11 cellular contexts compared by ENCODE assay signal in the genomic region with DNA sequence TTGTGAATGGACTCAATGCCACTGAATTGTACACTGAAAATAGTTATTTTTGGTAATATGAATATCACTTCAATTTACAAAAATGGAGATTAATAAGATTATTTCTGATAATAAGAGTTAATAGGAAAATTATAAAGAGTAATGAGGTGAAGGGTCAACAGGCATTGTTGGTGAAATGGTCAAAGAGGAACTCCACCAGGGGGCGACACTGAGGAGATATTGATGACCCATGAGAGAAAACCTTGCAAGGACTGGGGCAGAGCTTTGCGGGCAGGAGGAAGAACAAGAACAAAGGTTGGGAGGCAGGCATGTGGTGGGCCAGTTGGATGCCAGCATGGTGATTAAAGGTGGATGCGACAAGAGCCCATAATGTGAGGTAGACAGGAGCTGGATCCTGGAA.
DNase-seq lines count a peak whose midpoint lies in the region; TF ChIP-seq lines count a peak whose summit lies in the region.
"Had no signal": no experiment of that assay in that cellular context is flagged by ENCODE, and none has a peak within 500 bp of the region (broad histone marks: within the 10 kb centered on the region; RNA-seq: fewer than 3 reads in every experiment).

No MANE protein-coding gene starts in this region.

- no peak overlapping the region for H4K12ac ChIP-seq in trophoblast cell (ENCODE audit: low read depth, low read length)

- H3K27me3 ChIP-seq in trophoblast cell (ENCODE audit: insufficient read depth, low read length) (no peaks in the 10 kb centered on the region), uterus (no peaks in the 10 kb centered on the region)
- H3K27me3 ChIP-seq: BLaER1 had no signal

- no peak overlapping the region for H4K91ac ChIP-seq in trophoblast cell (ENCODE audit: low read depth, low read length)

- H3K4me3 ChIP-seq in trophoblast cell (ENCODE audit: low read depth, low read length) = no peak overlapping the region
- H3K4me3 ChIP-seq in uterus = no peak overlapping the region
- H3K4me3 ChIP-seq: BLaER1 had no signal

- H4K8ac ChIP-seq in trophoblast cell (ENCODE audit: low read depth, low read length) = no peak overlapping the region

- no peak overlapping the region for H3K4me3 Mint-ChIP-seq in HFFc6

- H3K18ac ChIP-seq in trophoblast cell (ENCODE audit: low read length) = no peak overlapping the region

- no peak for TF ChIP-seq POLR2A in uterus (IDR thresholded peaks at IDR 0.05)

- H3K27me3 Mint-ChIP-seq in HFFc6 (ENCODE audit: insufficient read depth) = peaks cover 1% of the 10 kb centered on the region; the same call in 1 of the 2 replicates

- H3K9me3 Mint-ChIP-seq in HFFc6 = no peaks in the 10 kb centered on the region

- H3K79me2 ChIP-seq in trophoblast cell (ENCODE audit: control insufficient read depth, insufficient read depth, low read length, poor library complexity) = no peaks in the 10 kb centered on the region

- H2BK120ac ChIP-seq in trophoblast cell (ENCODE audit: insufficient read depth, low read length, poor library complexity) = no peak overlapping the region

- no peaks in the 10 kb centered on the region for H3K79me1 ChIP-seq in trophoblast cell (ENCODE audit: low read length)

- H3K27ac ChIP-seq in trophoblast cell (ENCODE audit: low read depth, low read length) (no peak overlapping the region), uterus (no peak overlapping the region)
- H3K27ac ChIP-seq: BLaER1, HL-60 had no signal

- H3K14ac ChIP-seq in trophoblast cell (ENCODE audit: low read length) = no peak overlapping the region

- H2AK5ac ChIP-seq in trophoblast cell (ENCODE audit: low read length) = no peak overlapping the region

- H3K36me3 ChIP-seq in trophoblast cell (ENCODE audit: control insufficient read depth in 1 of 2, insufficient read depth in 2 of 2, low read length in 2 of 2) (no peaks in the 10 kb centered on the region), uterus (no peaks in the 10 kb centered on the region)
- H3K36me3 ChIP-seq: BLaER1 had no signal

- TF ChIP-seq CTCF in HFFc6 (IDR thresholded peaks at IDR 0.05) (peak; percentile 71), uterus (IDR thresholded peaks at IDR 0.05) (no peak)

- H2BK5ac ChIP-seq in trophoblast cell (ENCODE audit: low read depth, low read length, poor library complexity) = no peak overlapping the region

- intact Hi-C loops in uterus (cut with DNase I; ENCODE audit: low total_unique reads) = no loop called here

- no peak overlapping the region for H3K27ac Mint-ChIP-seq in HFFc6

- H3K9me3 ChIP-seq in trophoblast cell (ENCODE audit: insufficient read depth, low read depth, low read length) (no peaks in the 10 kb centered on the region), uterus (no peaks in the 10 kb centered on the region)
- H3K9me3 ChIP-seq: BLaER1 had no signal

- no peak overlapping the region for H3K4ac ChIP-seq in trophoblast cell (ENCODE audit: low read depth, low read length)

- peaks cover 8% of the 10 kb centered on the region for H3K4me1 Mint-ChIP-seq in HFFc6 (ENCODE audit: low read depth)

- H3K4me1 ChIP-seq in trophoblast cell (ENCODE audit: control insufficient read depth in 1 of 2, insufficient read depth in 2 of 2, low read length in 2 of 2) (no peaks in the 10 kb centered on the region), uterus (no peaks in the 10 kb centered on the region)
- H3K4me1 ChIP-seq: BLaER1 had no signal

- H3K9ac ChIP-seq in trophoblast cell (ENCODE audit: low read length) = no peak overlapping the region
- H3K9ac ChIP-seq: BLaER1 had no signal

- H3K36me3 Mint-ChIP-seq in HFFc6 (ENCODE audit: low read depth) = no peaks in the 10 kb centered on the region

- DNase-seq in activated CD8-positive, alpha-beta memory T cell treated with anti-CD3 and anti-CD28 coated beads for 48 hours (ENCODE audit: low read depth in 2 of 3, low spot score in 2 of 3) = peak in 2 of 3 experiments; percentile 7 to 13
- DNase-seq in activated CD8-positive, alpha-beta memory T cell treated with anti-CD3 and anti-CD28 coated beads for 24 hours = no peak
- no peak for DNase-seq in HFFc6
- DNase-seq in activated CD8-positive, alpha-beta memory T cell treated with anti-CD3 and anti-CD28 coated beads, Interleukin-2, amount 50 U/mL, for 48 hours = peak; percentile 74
- DNase-seq in trophoblast cell = peak; percentile 19 to 49
- DNase-seq in NCI-H524 (lab: John Stamatoyannopoulos, UW) = no peak
- DNase-seq in uterus = no peak
- DNase-seq in amygdala (lab: John Stamatoyannopoulos, UW) = no peak
- DNase-seq: SW 1271 had no signal

- H2AFZ ChIP-seq in trophoblast cell (ENCODE audit: insufficient read depth, low read length, poor library complexity) = no peak overlapping the region

- no peak overlapping the region for H3K4me2 ChIP-seq in trophoblast cell (ENCODE audit: low read length)
- H3K4me2 ChIP-seq: BLaER1 had no signal

- no CpG with 5 or more reads among the region's 3 CpGs for WGBS in trophoblast cell (ENCODE audit: extremely low coverage, insufficient coverage, insufficient read length)

- no peak overlapping the region for H3K23ac ChIP-seq in trophoblast cell (ENCODE audit: low read length)

- no peak overlapping the region for H2BK12ac ChIP-seq in trophoblast cell (ENCODE audit: low read length)

Comparison
In these comparisons a context has a peak if more than half of its experiments do, and no peak if none do; other contexts are left out.
1. DNase-seq: peak in activated CD8-positive, alpha-beta memory T cell treated with anti-CD3 and anti-CD28 coated beads for 48 hours (2 of 3), activated CD8-positive, alpha-beta memory T cell treated with anti-CD3 and anti-CD28 coated beads, Interleukin-2, amount 50 U/mL, for 48 hours (single experiment) and trophoblast cell (2 of 2); none in activated CD8-positive, alpha-beta memory T cell treated with anti-CD3 and anti-CD28 coated beads for 24 hours (single experiment), HFFc6 (single experiment), NCI-H524 (0 of 2), uterus (0 of 2) and amygdala (0 of 56).